Comparison of ENCODE assay signal across 8 cellular contexts in genomic region chr7:2314209-2314955, GRCh38. TPM values are rescaled to one million over a fixed set of nuclear protein-coding genes. Genes with fewer than 3 reads are reported as not detected.
A peak's percentile ranks its signal among the peaks of the same experiment; 100 is the strongest.
DNase-seq lines count a peak whose midpoint lies in the region; ATAC-seq and TF ChIP-seq lines count a peak whose summit lies in the region.

Gene SNX8 (minus strand): TSS chr7:2314441. CDS start chr7:2314421, 20 bp downstream.

- H3K4me2 ChIP-seq in DND-41 (ENCODE audit: insufficient read depth, low read length) = peak within 1 kb of the TSS; percentile 90
- peak within 1 kb of the TSS; percentile 97 for H3K4me2 ChIP-seq in GM23248 (ENCODE audit: unreplicated experiment)
- H3K4me2 ChIP-seq in Karpas-422 (ENCODE audit: low read depth, low read length, poor library complexity, severe bottlenecking) = peak within 1 kb of the TSS; percentile 87

- peaks cover 2 to 24% (median 15%) of the 10 kb centered on the region in 4 donors for H3K4me1 Mint-ChIP-seq in naive thymus-derived CD8-positive, alpha-beta T cell
- H3K4me1 Mint-ChIP-seq in stimulated activated naive B cell treated with anti-CD40 and anti-IgM and Interleukin-4, amounts not matched to agents 10 μg/mL and 1 μg/mL and 100 μg/mL, for 72 hours = peaks cover 17 to 33% of the 10 kb centered on the region in 2 donors

- H3F3A ChIP-seq in GM23248 (ENCODE audit: insufficient read depth) = peaks cover 23% of the 10 kb centered on the region

- H3K27me3 Mint-ChIP-seq in naive thymus-derived CD8-positive, alpha-beta T cell = no peaks in the 10 kb centered on the region
- no peaks in the 10 kb centered on the region for H3K27me3 Mint-ChIP-seq in stimulated activated naive B cell treated with anti-CD40 and anti-IgM and Interleukin-4, amounts not matched to agents 10 μg/mL and 1 μg/mL and 100 μg/mL, for 72 hours

- H3K79me2 ChIP-seq in DND-41 (ENCODE audit: insufficient read depth, low read length) (peaks cover 37% of the 10 kb centered on the region), GM23248 (ENCODE audit: insufficient read depth) (peaks cover 42% of the 10 kb centered on the region), Karpas-422 (ENCODE audit: low read length) (peaks cover 4% of the 10 kb centered on the region; the same call in 1 of the 2 replicates)

- H3K4me3 ChIP-seq in DND-41 (ENCODE audit: low read depth in 1 of 2, low read length in 2 of 2) (peak within 1 kb of the TSS; percentile 85 to 94), GM23248 (peak within 1 kb of the TSS; percentile 85), Karpas-422 (ENCODE audit: low read length) (peak within 1 kb of the TSS; percentile 92), fibroblast of mammary gland (ENCODE audit: control insufficient read depth, low read depth, low read length) (peak within 1 kb of the TSS; percentile 82)

- H3K36me3 ChIP-seq in DND-41 (ENCODE audit: insufficient read depth, low read length) (peaks cover 3% of the 10 kb centered on the region; the same call in 1 of the 2 replicates), GM23248 (ENCODE audit: low read depth) (no peaks in the 10 kb centered on the region), Karpas-422 (ENCODE audit: insufficient read depth, low read length) (no peaks in the 10 kb centered on the region)

- H3K27ac Mint-ChIP-seq in naive thymus-derived CD8-positive, alpha-beta T cell = peak within 1 kb of the TSS; percentile 22 to 97 (median 84)
- H3K27ac Mint-ChIP-seq in stimulated activated naive B cell treated with anti-CD40 and anti-IgM and Interleukin-4, amounts not matched to agents 10 μg/mL and 1 μg/mL and 100 μg/mL, for 72 hours = peak within 1 kb of the TSS; percentile 97

- 0 to 4% methylated on average over 24 to 40 of the region's 78 CpGs for WGBS in GM23248 (ENCODE audit: low coverage in 1 of 2, low lambda C conversion rate in 2 of 2, missing lambda C conversion rate in 2 of 2), 2 experiments

- H3K27me3 ChIP-seq in DND-41 (ENCODE audit: insufficient read depth, low read length, poor library complexity) = no peaks in the 10 kb centered on the region
- H3K27me3 ChIP-seq in GM23248 (replicated peaks; ENCODE audit: insufficient read depth) = no peaks in the 10 kb centered on the region
- no peaks in the 10 kb centered on the region for H3K27me3 ChIP-seq in Karpas-422 (ENCODE audit: low read length)

- ATAC-seq in DND-41 (ENCODE audit: insufficient read depth, low read depth) = peak; percentile 88
- peak; percentile 85 to 89 for ATAC-seq in naive thymus-derived CD8-positive, alpha-beta T cell
- peak; percentile 87 to 90 for ATAC-seq in stimulated activated naive B cell treated with anti-CD40 and anti-IgM and Interleukin-4, amounts not matched to agents 10 μg/mL and 1 μg/mL and 100 μg/mL, for 72 hours (replicated peaks)

- H3K9me3 ChIP-seq in DND-41 (ENCODE audit: insufficient read depth, low read length, severe bottlenecking) (no peaks in the 10 kb centered on the region), GM23248 (ENCODE audit: low read depth) (no peaks in the 10 kb centered on the region), Karpas-422 (ENCODE audit: low read length) (peaks cover 7% of the 10 kb centered on the region; the same call in 1 of the 2 replicates)

- peak; percentile 91 for DNase-seq in DND-41
- peak; percentile 95 for DNase-seq in GM23248
- DNase-seq in Karpas-422 = peak; percentile 95
- peak; percentile 86 for DNase-seq in RPMI7951 (ENCODE audit: low read depth)
- peak; percentile 94 to 97 for DNase-seq in activated T-helper 1 cell treated with anti-CD3 and anti-CD28 coated beads, Interleukin-2, amount 50 U/mL, for 16 hours (ENCODE audit: low read depth in 1 of 2, low spot score in 1 of 2)
- DNase-seq in fibroblast of mammary gland (ENCODE audit: low read depth) = peak; percentile 75
- peak; percentile 92 to 99 (median 96) for DNase-seq in naive thymus-derived CD8-positive, alpha-beta T cell
- DNase-seq in stimulated activated naive B cell treated with anti-CD40 and anti-IgM and Interleukin-4, amounts not matched to agents 10 μg/mL and 1 μg/mL and 100 μg/mL, for 72 hours = peak; percentile 96

- TF ChIP-seq CTCF in DND-41 (IDR thresholded peaks at IDR 0.05; ENCODE audit: borderline replicate concordance, extremely low read depth, low read length, poor library complexity, severe bottlenecking) (no peak), fibroblast of mammary gland (conservative IDR thresholded peaks at IDR 0.05; ENCODE audit: control insufficient read depth, insufficient read depth, low read depth, low read length) (no peak)

- in situ Hi-C loops in GM23248 (cut with MboI) = no loop called here

- H4K20me1 ChIP-seq in DND-41 (ENCODE audit: insufficient read depth, low read length) = peaks cover 2% of the 10 kb centered on the region; the same call in 1 of the 2 replicates
- H4K20me1 ChIP-seq in GM23248 (ENCODE audit: insufficient read depth) = no peaks in the 10 kb centered on the region
- no peaks in the 10 kb centered on the region for H4K20me1 ChIP-seq in Karpas-422 (ENCODE audit: insufficient read depth, low read depth, low read length)

- peaks cover 27% of the 10 kb centered on the region for H3K4me1 ChIP-seq in DND-41 (ENCODE audit: insufficient read depth, low read length)
- no peaks in the 10 kb centered on the region for H3K4me1 ChIP-seq in GM23248 (ENCODE audit: insufficient read depth)
- peaks cover 16% of the 10 kb centered on the region for H3K4me1 ChIP-seq in Karpas-422 (ENCODE audit: low read length)

- peak within 1 kb of the TSS; percentile 96 for H2AFZ ChIP-seq in DND-41 (ENCODE audit: low read depth, low read length)
- H2AFZ ChIP-seq in GM23248 = peak within 1 kb of the TSS; percentile 82
- H2AFZ ChIP-seq in Karpas-422 (ENCODE audit: low read length) = peak within 1 kb of the TSS; percentile 86; the same call in 1 of the 2 replicates

- no peaks in the 10 kb centered on the region for H3K9me3 Mint-ChIP-seq in naive thymus-derived CD8-positive, alpha-beta T cell
- peaks cover 3% of the 10 kb centered on the region in 2 donors for H3K9me3 Mint-ChIP-seq in stimulated activated naive B cell treated with anti-CD40 and anti-IgM and Interleukin-4, amounts not matched to agents 10 μg/mL and 1 μg/mL and 100 μg/mL, for 72 hours

- POLR2A ChIA-PET in naive thymus-derived CD8-positive, alpha-beta T cell (lab: Charles Lee) = interaction anchor here (1.7 kb wide), 1 partner anchor 40 kb away, joined by 7 read pairs; the partner anchor contains the start of gene EIF3B

- H3K36me3 Mint-ChIP-seq in naive thymus-derived CD8-positive, alpha-beta T cell = no peaks in the 10 kb centered on the region
- peaks cover 38% of the 10 kb centered on the region in 2 donors for H3K36me3 Mint-ChIP-seq in stimulated activated naive B cell treated with anti-CD40 and anti-IgM and Interleukin-4, amounts not matched to agents 10 μg/mL and 1 μg/mL and 100 μg/mL, for 72 hours

- peak within 1 kb of the TSS in 9 of 10 donors; percentile 83 to 95 (median 91) for H3K4me3 Mint-ChIP-seq in naive thymus-derived CD8-positive, alpha-beta T cell
- H3K4me3 Mint-ChIP-seq in stimulated activated naive B cell treated with anti-CD40 and anti-IgM and Interleukin-4, amounts not matched to agents 10 μg/mL and 1 μg/mL and 100 μg/mL, for 72 hours = no peak within 1 kb of the TSS

- H3K9ac ChIP-seq in DND-41 (ENCODE audit: low read depth, low read length) = peak within 1 kb of the TSS; percentile 90
- peak within 1 kb of the TSS; percentile 87 for H3K9ac ChIP-seq in GM23248
- peak within 1 kb of the TSS; percentile 84 for H3K9ac ChIP-seq in Karpas-422 (ENCODE audit: low read length)

- no peaks in the 10 kb centered on the region for H3K9me2 ChIP-seq in GM23248 (ENCODE audit: insufficient read depth)
- H3K9me2 ChIP-seq in Karpas-422 (replicated peaks; ENCODE audit: insufficient read depth, low read length) = no peaks in the 10 kb centered on the region

- H3K27ac ChIP-seq in DND-41 (ENCODE audit: low read length) = peak within 1 kb of the TSS; percentile 70
- peak within 1 kb of the TSS; percentile 65 for H3K27ac ChIP-seq in GM23248
- H3K27ac ChIP-seq in Karpas-422 (ENCODE audit: low read length) = no peak within 1 kb of the TSS

RNA-seq across cellular contexts. Expression of gene SNX8, which starts in this region (rescaled TPM):
- total RNA-seq in GM23248 (2014; rRNA removed; shearing (Covaris generic)) = 13.1 and 23.8 TPM in 2 replicates
- 36.8 and 44.4 TPM in 2 replicates for polyA plus RNA-seq in GM23248 (2016; fragmentation: Nextera tagmentation; extraction: Ambion mirVana)
- 2.6 and 6.3 TPM in 2 replicates for total RNA-seq in Karpas-422 (2014; rRNA removed; shearing (Covaris generic); ENCODE audit: low replicate concordance)
- 8.9 and 24.2 TPM in 2 replicates for total RNA-seq in RPMI7951 (2014; rRNA removed; shearing (Covaris generic))
- total RNA-seq in naive thymus-derived CD8-positive, alpha-beta T cell = 1 to 10 TPM; 7.6 to 9.8 TPM
- polyA plus RNA-seq in naive thymus-derived CD8-positive, alpha-beta T cell = 10 to 100 TPM in 1 of 3 donors, 1 to 10 TPM in 2; 3.4 to 10.9 (median 5.6) TPM

Comparison
In these comparisons a context has a peak if more than half of its experiments do, and no peak if none do; other contexts are left out.
1. H3K4me3 Mint-ChIP-seq: peak in naive thymus-derived CD8-positive, alpha-beta T cell (9 of 10); none in stimulated activated naive B cell treated with anti-CD40 and anti-IgM and Interleukin-4, amounts not matched to agents 10 μg/mL and 1 μg/mL and 100 μg/mL, for 72 hours (0 of 2).
2. Peak in every context shown above with its lines, with median percentiles within 50 percentile points of each other: ATAC-seq, DNase-seq, H2AFZ ChIP-seq, H3K4me2 ChIP-seq, H3K4me3 ChIP-seq and H3K9ac ChIP-seq.